ENCODE assay signal across 16 cellular contexts in the genomic region with DNA sequence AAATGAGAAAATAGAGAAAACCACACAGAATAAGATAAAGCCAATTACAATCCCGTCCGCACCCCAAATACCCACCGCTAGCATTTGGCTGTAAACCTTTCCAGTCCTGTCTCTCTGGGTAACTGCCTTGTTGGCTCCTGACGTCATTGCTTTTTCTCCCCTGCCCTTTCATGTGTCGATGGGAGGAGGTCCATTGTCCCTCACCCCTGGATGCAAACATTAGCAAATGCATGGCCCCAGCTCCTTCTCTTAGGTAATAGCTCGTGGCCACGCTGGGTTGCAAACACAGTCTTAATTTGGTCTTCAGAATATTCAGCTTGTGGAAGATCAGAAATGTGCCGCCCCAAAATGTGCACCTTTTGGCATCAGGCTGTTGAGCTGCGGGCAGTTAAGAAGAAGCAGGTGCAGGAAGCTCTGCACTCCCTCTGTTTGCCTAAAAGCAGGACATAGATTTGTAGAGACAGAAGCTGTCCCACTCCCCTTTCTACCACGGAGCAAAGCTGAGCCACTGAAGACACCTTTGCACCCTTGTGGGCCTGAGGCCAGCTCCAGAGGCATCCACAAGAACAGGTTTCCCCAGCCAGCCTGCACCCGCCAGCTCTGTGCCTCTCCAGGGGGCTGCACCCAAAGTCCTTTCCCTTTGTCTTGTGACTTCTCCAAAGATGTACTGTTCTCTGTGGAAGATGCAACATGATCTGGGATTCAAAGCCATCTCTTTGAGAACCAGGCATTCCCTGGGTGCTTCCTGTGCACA.
DNase-seq lines count a peak whose midpoint lies in the region; ATAC-seq, FAIRE-seq and TF ChIP-seq lines count a peak whose summit lies in the region.
"Had no signal": no experiment of that assay in that cellular context is flagged by ENCODE, and none has a peak within 500 bp of the region (broad histone marks: within the 10 kb centered on the region; RNA-seq: fewer than 3 reads in every experiment).

No MANE protein-coding gene starts in this region.

- no peak for FAIRE-seq in HepG2 (lab: Jason Lieb, UNC)
- FAIRE-seq: G401.6 had no signal

- H3K36me3 ChIP-seq in HepG2 (replicated peaks in 1 of 2; ENCODE audit: control insufficient read depth in 1 of 2, insufficient read depth in 2 of 2, low read length in 2 of 2) (no peaks in the 10 kb centered on the region), right lobe of liver (no peaks in the 10 kb centered on the region)
- H3K36me3 ChIP-seq: right atrium auricular region, stomach had no signal

- no peak overlapping the region for H3K9ac ChIP-seq in HepG2 (ENCODE audit: insufficient read depth, low read depth, low read length)

- DNase-seq in HepG2 (ENCODE audit: low spot score) (peak; percentile 88), right lobe of liver (no peak), NCI-H2196 (lab: John Stamatoyannopoulos, UW; ENCODE audit: unreplicated experiment) (peak; percentile 35), NCI-H1694 treated with DMSO at 0.1 percent for 48 hours (lab: John Stamatoyannopoulos, UW) (no peak), activated gamma-delta T cell treated with Interleukin-2 at 50 U/mL for 16 hours (no peak), GM13976 (ENCODE audit: low spot score) (no peak), NCI-H1105 treated with DMSO at 0.1 percent for 48 hours (lab: John Stamatoyannopoulos, UW) (no peak)
- DNase-seq in effector memory CD8-positive, alpha-beta T cell: no peak
- DNase-seq: activated CD8-positive, alpha-beta memory T cell treated with anti-CD3 and anti-CD28 coated beads for 24 hours; C1 segment of cervical spinal cord; HFFc6; NCI-H2029 treated with DMSO at 0.1 percent for 48 hours; stomach had no signal

- no peak overlapping the region for H3K4me3 ChIP-seq in HepG2 (replicated peaks in 1 of 3; ENCODE audit: insufficient read depth in 1 of 3, low read depth in 2 of 3, low read length in 3 of 3)
- H3K4me3 ChIP-seq in right lobe of liver: no peak overlapping the region
- H3K4me3 ChIP-seq: coronary artery, right atrium auricular region, stomach had no signal

- TF ChIP-seq RAD21 in HepG2 (CRISPR knock-in tag; IDR thresholded peaks at IDR 0.05): no peak

- TF ChIP-seq EP300 in HepG2 (IDR thresholded peaks at IDR 0.05; ENCODE audit: low read depth in 2 of 2, low read length in 2 of 2): no peak
- no peak for TF ChIP-seq EP300 in HepG2 (CRISPR knock-in tag; IDR thresholded peaks at IDR 0.05; ENCODE audit: borderline replicate concordance)

- peak overlapping the region; percentile 55 to 89 for H3K27ac Mint-ChIP-seq in effector memory CD8-positive, alpha-beta T cell
- H3K27ac Mint-ChIP-seq: HFFc6 had no signal

- H3K4me1 Mint-ChIP-seq in effector memory CD8-positive, alpha-beta T cell (ENCODE audit: low read depth in 2 of 2): peaks cover 23 to 32% of the 10 kb centered on the region in 2 donors

- peak overlapping the region; percentile 8; the same call in 1 of the 2 replicates for H3K4me2 ChIP-seq in HepG2 (ENCODE audit: low read depth, low read length)

- H3K9me3 Mint-ChIP-seq in effector memory CD8-positive, alpha-beta T cell: no peaks in the 10 kb centered on the region
- H3K9me3 Mint-ChIP-seq: HFFc6 had no signal

- H3K27me3 Mint-ChIP-seq in effector memory CD8-positive, alpha-beta T cell: no peaks in the 10 kb centered on the region

- whole genome bisulfite sequencing in HepG2 (ENCODE audit: low lambda C conversion rate): 34% methylated on average over 11 of the region's 11 CpGs
- 33% methylated on average over 8 of the region's 11 CpGs for WGBS in right lobe of liver (ENCODE audit: insufficient coverage, low coverage, low lambda C conversion rate, missing lambda C conversion rate)

- TF ChIP-seq POLR2A in HepG2 (IDR thresholded peaks at IDR 0.05; ENCODE audit: insufficient read depth in 1 of 2, low read depth in 2 of 2, low read length in 2 of 2): no peak
- no peak for TF ChIP-seq POLR2A in right lobe of liver (IDR thresholded peaks at IDR 0.05)

- POLR2A ChIA-PET in HepG2 (lab: Yijun Ruan, JAX): no interaction called here

- H3K4me3 Mint-ChIP-seq in effector memory CD8-positive, alpha-beta T cell: no peak overlapping the region
- H3K4me3 Mint-ChIP-seq: HFFc6 had no signal

- no TSS peak for BruUV-seq in HepG2 (replicated peaks; lab: Mats Ljungman, UMichigan)

- CTCF ChIA-PET in HepG2 (lab: Yijun Ruan, JAX; ENCODE audit: low intra/inter-chr PET ratio, low total read pairs): no interaction called here

- no peak for TF ChIP-seq CTCF in HepG2 (CRISPR knock-in tag; IDR thresholded peaks at IDR 0.05)
- no peak for TF ChIP-seq CTCF in right lobe of liver (IDR thresholded peaks at IDR 0.05)
- no peak for TF ChIP-seq CTCF in GM13976 (IDR thresholded peaks at IDR 0.05; ENCODE audit: borderline replicate concordance, control extremely low read depth, extremely low read depth, insufficient read depth, missing control alignments)

- in situ Hi-C loops in HepG2 (cut with HindIII; ENCODE audit: extremely low pct_ligation_motif_present, low pct_unique_long_range_greater_than_20kb): no loop called here
- in situ Hi-C loops in GM13976 (cut with MboI; ENCODE audit: low sequenced_read_pairs, unreplicated experiment): no loop called here

- H3K27me3 ChIP-seq in HepG2 (ENCODE audit: control insufficient read depth in 1 of 2, insufficient read depth in 2 of 2, low read length in 2 of 2) (peaks cover 0 to 27% of the 10 kb centered on the region in 2 experiments; a peak in 3 of 5 replicates), right lobe of liver (no peaks in the 10 kb centered on the region)
- H3K27me3 ChIP-seq: right atrium auricular region had no signal

- intact Hi-C loops in HepG2 (cut with micrococcal nuclease; ENCODE audit: unreplicated experiment) (no loop called here), right lobe of liver (cut with DNase I) (no loop called here)

- no peaks in the 10 kb centered on the region for H3K9me3 ChIP-seq in HepG2 (ENCODE audit: low read length)
- no peaks in the 10 kb centered on the region for H3K9me3 ChIP-seq in right lobe of liver
- H3K9me3 ChIP-seq: right atrium auricular region, stomach had no signal

- ATAC-seq in HepG2 (no peak), right lobe of liver (no peak)
- no peak for ATAC-seq in effector memory CD8-positive, alpha-beta T cell (replicated peaks)

- H3K4me1 ChIP-seq in HepG2 (ENCODE audit: insufficient read depth, low read length): peaks cover 65% of the 10 kb centered on the region
- H3K4me1 ChIP-seq in right lobe of liver: no peaks in the 10 kb centered on the region
- H3K4me1 ChIP-seq: right atrium auricular region, stomach had no signal

- H3K27ac ChIP-seq in HepG2 (ENCODE audit: extremely low read length, insufficient read depth, low read length) (no peak overlapping the region), right lobe of liver (no peak overlapping the region)
- H3K27ac ChIP-seq: coronary artery, right atrium auricular region, stomach had no signal

- H3K79me2 ChIP-seq in HepG2 (ENCODE audit: insufficient read depth, low read length): no peaks in the 10 kb centered on the region

- H2AFZ ChIP-seq in HepG2 (ENCODE audit: low read length): no peak overlapping the region

- H3K36me3 Mint-ChIP-seq in effector memory CD8-positive, alpha-beta T cell (ENCODE audit: insufficient read depth): peaks cover 6% of the 10 kb centered on the region

- no peaks in the 10 kb centered on the region for H4K20me1 ChIP-seq in HepG2 (ENCODE audit: insufficient read depth, low read length)

TF ChIP-seq in HepG2, 621 proteins besides CTCF, POLR2A, EP300 and RAD21 (continues in another document):
- TF ChIP-seq CREB1 (IDR thresholded peaks at IDR 0.05): peak; percentile 90
- peak; percentile 27; the same call in 1 of the 2 replicates for TF ChIP-seq CREB1 (CRISPR knock-in tag; IDR thresholded peaks at IDR 0.05)
- TF ChIP-seq RBAK (CRISPR knock-in tag; IDR thresholded peaks at IDR 0.05): no peak
- TF ChIP-seq SOX13 (IDR thresholded peaks at IDR 0.05): no peak
- peak in 1 of 2 experiments; percentile 71; a peak in 2 of 4 replicates for TF ChIP-seq SOX13 (CRISPR knock-in tag; conservative IDR thresholded peaks at IDR 0.05 in 1 of 2, IDR thresholded peaks at IDR 0.05 in 1 of 2)
- TF ChIP-seq, protein P1, sequence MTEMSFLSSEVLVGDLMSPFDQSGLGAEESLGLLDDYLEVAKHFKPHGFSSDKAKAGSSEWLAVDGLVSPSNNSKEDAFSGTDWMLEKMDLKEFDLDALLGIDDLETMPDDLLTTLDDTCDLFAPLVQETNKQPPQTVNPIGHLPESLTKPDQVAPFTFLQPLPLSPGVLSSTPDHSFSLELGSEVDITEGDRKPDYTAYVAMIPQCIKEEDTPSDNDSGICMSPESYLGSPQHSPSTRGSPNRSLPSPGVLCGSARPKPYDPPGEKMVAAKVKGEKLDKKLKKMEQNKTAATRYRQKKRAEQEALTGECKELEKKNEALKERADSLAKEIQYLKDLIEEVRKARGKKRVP (CRISPR knock-in tag; IDR thresholded peaks at IDR 0.05): 0 out of 4 replicates have a peak, but pooled peaks of 1 of the 2 experiments have one; percentile 41
- TF ChIP-seq, protein P2, sequence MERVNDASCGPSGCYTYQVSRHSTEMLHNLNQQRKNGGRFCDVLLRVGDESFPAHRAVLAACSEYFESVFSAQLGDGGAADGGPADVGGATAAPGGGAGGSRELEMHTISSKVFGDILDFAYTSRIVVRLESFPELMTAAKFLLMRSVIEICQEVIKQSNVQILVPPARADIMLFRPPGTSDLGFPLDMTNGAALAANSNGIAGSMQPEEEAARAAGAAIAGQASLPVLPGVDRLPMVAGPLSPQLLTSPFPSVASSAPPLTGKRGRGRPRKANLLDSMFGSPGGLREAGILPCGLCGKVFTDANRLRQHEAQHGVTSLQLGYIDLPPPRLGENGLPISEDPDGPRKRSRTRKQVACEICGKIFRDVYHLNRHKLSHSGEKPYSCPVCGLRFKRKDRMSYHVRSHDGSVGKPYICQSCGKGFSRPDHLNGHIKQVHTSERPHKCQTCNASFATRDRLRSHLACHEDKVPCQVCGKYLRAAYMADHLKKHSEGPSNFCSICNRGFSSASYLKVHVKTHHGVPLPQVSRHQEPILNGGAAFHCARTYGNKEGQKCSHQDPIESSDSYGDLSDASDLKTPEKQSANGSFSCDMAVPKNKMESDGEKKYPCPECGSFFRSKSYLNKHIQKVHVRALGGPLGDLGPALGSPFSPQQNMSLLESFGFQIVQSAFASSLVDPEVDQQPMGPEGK (CRISPR knock-in tag; IDR thresholded peaks at IDR 0.05): peak; percentile 35; the same call in 1 of the 2 replicates
- no peak for TF ChIP-seq ZZZ3 (CRISPR knock-in tag; IDR thresholded peaks at IDR 0.05; ENCODE audit: borderline replicate concordance)
- TF ChIP-seq SAP130 (CRISPR knock-in tag; IDR thresholded peaks at IDR 0.05; ENCODE audit: low read depth): peak; percentile 37; the same call in 1 of the 2 replicates

Comparison
In these comparisons a context has a peak if more than half of its experiments do, and no peak if none do; other contexts are left out.
1. DNase-seq: peak in HepG2 (single experiment) and NCI-H2196 (single experiment); none in right lobe of liver (0 of 3), effector memory CD8-positive, alpha-beta T cell (0 of 3), NCI-H1694 treated with DMSO at 0.1 percent for 48 hours (single experiment), activated gamma-delta T cell treated with Interleukin-2 at 50 U/mL for 16 hours (single experiment), GM13976 (single experiment) and NCI-H1105 treated with DMSO at 0.1 percent for 48 hours (single experiment).